In genomic region chr7:38257350-38257677, GRCh38 we compare ENCODE assay signal across 18 cellular contexts.
"Had no signal": no experiment of that assay in that cellular context is flagged by ENCODE, and none has a peak within 500 bp of the region (broad histone marks: within the 10 kb centered on the region; RNA-seq: fewer than 3 reads in every experiment).

No MANE protein-coding gene starts in this region.

- DNase-seq: activated CD4-positive, alpha-beta T cell treated with anti-CD3 and anti-CD28 coated beads, Interleukin-2, amount 50 U/mL, for 4 hours; activated gamma-delta T cell; activated T-cell treated with anti-CD3 and anti-CD28 coated beads, Interleukin-2, amount 50 U/mL, for 72 hours; amygdala; body of pancreas; caudate nucleus; foreskin fibroblast; hypothalamus; kidney glomerular epithelial cell; right lobe of liver; stimulated activated CD4-positive, alpha-beta T cell treated with anti-CD3 and anti-CD28 coated beads, Interleukin-4, amount 100 ng/mL, for 4 hours; stimulated activated CD8-positive, alpha-beta memory T cell treated with anti-CD3 and anti-CD28 coated beads, Interleukin-4, amount 100 ng/mL, for 48 hours; stimulated activated naive CD8-positive, alpha-beta T cell treated with anti-CD3 and anti-CD28 coated beads, Interleukin-15, Interleukin-2, amounts not matched to agents 100 U/mL and 50 U/mL, for 24 hours; testis had no signal

- H3K9me3 Mint-ChIP-seq: activated naive CD4-positive, alpha-beta T cell treated with anti-CD3 and anti-CD28 coated beads, Interleukin-2, amount 50 U/mL, for 72 hours; activated T-cell treated with anti-CD3 and anti-CD28 coated beads, Interleukin-2, amount 50 U/mL, for 72 hours had no signal

- H3K27ac Mint-ChIP-seq: activated naive CD4-positive, alpha-beta T cell treated with anti-CD3 and anti-CD28 coated beads, Interleukin-2, amount 50 U/mL, for 72 hours; activated T-cell treated with anti-CD3 and anti-CD28 coated beads, Interleukin-2, amount 50 U/mL, for 72 hours had no signal

- H3K36me3 Mint-ChIP-seq: activated naive CD4-positive, alpha-beta T cell treated with anti-CD3 and anti-CD28 coated beads, Interleukin-2, amount 50 U/mL, for 72 hours had no signal

- H3K4me3 ChIP-seq: body of pancreas, right lobe of liver, smooth muscle cell, testis had no signal

- H3K27me3 ChIP-seq: body of pancreas, right lobe of liver, testis had no signal

- H3K4me2 ChIP-seq: smooth muscle cell had no signal

- H3K4me3 Mint-ChIP-seq: activated T-cell treated with anti-CD3 and anti-CD28 coated beads, Interleukin-2, amount 50 U/mL, for 72 hours; neural crest cell had no signal

- H3K36me3 ChIP-seq: right lobe of liver had no signal

- H3K27ac ChIP-seq: body of pancreas, right lobe of liver, testis had no signal

- ATAC-seq: activated CD4-positive, CD25-positive, alpha-beta regulatory T cell treated with anti-CD3 and anti-CD28 coated beads, Interleukin-2, amount 50 U/mL, for 24 hours; activated naive CD4-positive, alpha-beta T cell treated with anti-CD3 and anti-CD28 coated beads, Interleukin-2, amount 50 U/mL, for 72 hours; activated T-cell treated with anti-CD3 and anti-CD28 coated beads, Interleukin-2, amount 50 U/mL, for 72 hours; body of pancreas; right lobe of liver; stimulated activated naive CD8-positive, alpha-beta T cell treated with anti-CD3 and anti-CD28 coated beads, Interleukin-15, Interleukin-2, amounts not matched to agents 100 U/mL and 50 U/mL, for 24 hours had no signal

- H3K4me1 ChIP-seq: body of pancreas, right lobe of liver, testis had no signal

- H3K9me3 ChIP-seq: body of pancreas, right lobe of liver, testis had no signal
